22 cellular contexts compared by ENCODE assay signal in the genomic region with DNA sequence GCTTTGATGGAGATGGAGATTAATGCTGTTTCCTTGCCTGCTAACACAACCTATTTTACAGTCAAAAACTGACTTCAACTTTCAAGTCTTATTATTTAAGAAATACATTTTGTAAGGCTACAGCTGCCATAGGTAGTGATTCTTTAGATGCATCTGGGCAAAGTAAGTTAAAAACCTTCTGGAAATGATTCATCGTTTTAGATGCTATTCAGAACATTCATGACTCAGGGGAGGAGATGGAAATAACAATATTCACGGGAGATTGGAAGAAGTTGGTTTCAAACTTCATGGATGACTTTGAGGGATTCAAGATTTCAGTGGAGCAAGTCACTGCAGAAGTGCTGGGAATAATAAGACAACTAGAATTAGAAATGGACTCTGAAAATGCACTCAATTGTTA.
"Had no signal": no experiment of that assay in that cellular context is flagged by ENCODE, and none has a peak within 500 bp of the region (broad histone marks: within the 10 kb centered on the region; RNA-seq: fewer than 3 reads in every experiment).

No MANE protein-coding gene starts in this region.

- H3K36me3 ChIP-seq: colonic mucosa, ovary, right atrium auricular region, tibial artery had no signal

- H3K27me3 ChIP-seq: colonic mucosa, hepatocyte, ovary, right atrium auricular region had no signal

- H3K4me3 ChIP-seq: colonic mucosa, hepatocyte, ovary, psoas muscle, right atrium auricular region, tibial artery had no signal

- H3K4me1 ChIP-seq: colonic mucosa, psoas muscle, right atrium auricular region had no signal

- ATAC-seq: activated CD4-positive, alpha-beta T cell treated with anti-CD3 and anti-CD28 coated beads for 36 hours; activated T-cell treated with anti-CD3 and anti-CD28 coated beads, Interleukin-2, amount 50 U/mL, for 72 hours; left ventricle myocardium superior; natural killer cell; psoas muscle; T-helper 17 cell had no signal

- DNase-seq: activated B cell treated with CpG ODN at 0.5 μM for 24 hours; activated CD4-positive, alpha-beta memory T cell treated with anti-CD3 and anti-CD28 coated beads for 36 hours; activated CD4-positive, alpha-beta T cell treated with anti-CD3 and anti-CD28 coated beads for 36 hours; activated effector memory CD4-positive, alpha-beta T cell treated with Interleukin-2 at 50 U/mL for 16 hours; activated naive CD4-positive, alpha-beta T cell treated with anti-CD3 and anti-CD28 coated beads, Interleukin-2, amount 10 ng/mL, durations not matched to agents 7 days and 5 days; activated T-cell treated with anti-CD3 and anti-CD28 coated beads, Interleukin-2, amount 50 U/mL, for 72 hours; anterior cingulate cortex; colonic mucosa; immature natural killer cell; kidney glomerular epithelial cell; left ventricle myocardium superior; midbrain; natural killer cell; ovary; psoas muscle; stimulated activated CD4-positive, alpha-beta T cell treated with anti-CD3 and anti-CD28 coated beads, Interleukin-12 subunit alpha, Interleukin-12 subunit beta, amount 100 ng/mL, for 4 hours; substantia nigra; SW 1271; T-helper 17 cell; tibial artery had no signal

- H3K9me3 ChIP-seq: colonic mucosa, ovary, psoas muscle, tibial artery had no signal
